1 cellular context compared by ENCODE assay signal in the genomic region with DNA sequence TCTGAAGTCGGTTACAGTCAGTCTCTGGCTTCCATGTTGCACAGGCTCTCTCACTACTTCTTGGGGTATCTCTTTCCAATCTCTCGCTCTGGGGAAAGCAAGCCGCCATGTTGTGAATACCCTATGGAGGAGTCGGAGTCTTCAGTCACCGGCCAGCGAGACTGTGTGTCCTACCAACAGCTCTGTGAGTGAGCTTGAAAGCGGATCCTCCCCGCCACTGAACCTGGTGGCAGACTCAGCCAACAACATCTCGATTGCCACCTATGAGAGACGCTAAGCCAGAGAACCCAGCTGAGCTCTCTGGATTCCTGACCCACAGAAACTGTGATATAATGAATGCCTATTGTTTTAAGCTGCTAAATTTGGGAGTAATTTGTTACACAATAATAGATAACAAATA.
TF ChIP-seq lines count a peak whose summit lies in the region.

No MANE protein-coding gene starts in this region.

TF ChIP-seq in HepG2, 621 proteins besides CTCF, POLR2A, EP300 and RAD21:
- TF ChIP-seq NCOA1 (CRISPR knock-in tag; IDR thresholded peaks at IDR 0.05) (no peak), SP140L (CRISPR knock-in tag; IDR thresholded peaks at IDR 0.05; ENCODE audit: borderline replicate concordance) (no peak), ZNF607 (CRISPR knock-in tag; IDR thresholded peaks at IDR 0.05; ENCODE audit: borderline replicate concordance) (no peak), ZNF282 (IDR thresholded peaks at IDR 0.05; ENCODE audit: partially characterized antibody) (no peak), JARID2 (CRISPR knock-in tag; IDR thresholded peaks at IDR 0.05; ENCODE audit: insufficient replicate concordance) (no peak), FOXC1 (CRISPR knock-in tag; IDR thresholded peaks at IDR 0.05; ENCODE audit: borderline replicate concordance) (no peak), MAFF (IDR thresholded peaks at IDR 0.05; ENCODE audit: low read depth, low read length) (no peak), TEAD3 (CRISPR knock-in tag; optimal IDR thresholded peaks at IDR 0.05; ENCODE audit: borderline replicate concordance) (no peak), ZNF616 (CRISPR knock-in tag; IDR thresholded peaks at IDR 0.05; ENCODE audit: low read depth) (no peak), NCOA5 (CRISPR knock-in tag; IDR thresholded peaks at IDR 0.05) (no peak), SALL1 (CRISPR knock-in tag; IDR thresholded peaks at IDR 0.05) (no peak), HMGA1 (CRISPR knock-in tag; conservative IDR thresholded peaks at IDR 0.05) (no peak)
